Comparison of ENCODE assay signal across 2 cellular contexts in the genomic region with DNA sequence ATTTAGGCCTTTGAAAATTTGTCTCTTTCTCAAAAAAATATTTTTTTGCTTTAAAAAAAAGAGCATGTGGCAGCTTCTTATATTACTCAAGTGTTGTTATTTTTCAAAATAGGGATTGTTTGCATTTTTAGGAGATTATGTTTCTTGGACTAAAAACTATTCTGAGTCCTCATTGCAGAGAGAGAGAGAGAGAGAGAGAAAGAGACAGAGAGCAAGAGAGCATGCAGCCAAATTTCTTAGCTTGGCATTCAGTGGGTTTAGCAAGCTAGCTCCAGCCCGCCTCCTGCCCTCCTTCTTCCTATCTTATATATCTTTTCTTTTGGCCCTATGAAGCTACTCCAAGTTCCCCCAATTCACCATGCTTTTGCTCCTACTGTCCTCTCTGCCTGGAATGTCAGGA.
TF ChIP-seq lines count a peak whose summit lies in the region.

No MANE protein-coding gene starts in this region.

TF ChIP-seq in HCT116, 20 proteins besides CTCF, POLR2A, EP300 and RAD21:
- TF ChIP-seq SP1 (IDR thresholded peaks at IDR 0.05; ENCODE audit: low read depth) (no peak), POLR2AphosphoS5 (IDR thresholded peaks at IDR 0.05; ENCODE audit: low read depth, low read length) (no peak), CEBPB (IDR thresholded peaks at IDR 0.05; ENCODE audit: low read depth) (no peak), TCF7L2 (IDR thresholded peaks at IDR 0.05; ENCODE audit: borderline replicate concordance, extremely low read depth, insufficient read depth, insufficient read length) (no peak), EZH2 (IDR thresholded peaks at IDR 0.05) (no peak), EGR1 (IDR thresholded peaks at IDR 0.05; ENCODE audit: low read depth) (no peak), ZNF274 (IDR thresholded peaks at IDR 0.05; ENCODE audit: low read depth, low read length) (no peak), ELF1 (IDR thresholded peaks at IDR 0.05; ENCODE audit: borderline replicate concordance, low read depth) (no peak), SIN3A (IDR thresholded peaks at IDR 0.05; ENCODE audit: low read depth) (no peak), CBX3 (IDR thresholded peaks at IDR 0.05; ENCODE audit: low read depth) (no peak), JUND (IDR thresholded peaks at IDR 0.05) (no peak), SRF (IDR thresholded peaks at IDR 0.05; ENCODE audit: low read depth) (no peak), ZFX (IDR thresholded peaks at IDR 0.05) (no peak)
- TF ChIP-seq, protein P1, sequence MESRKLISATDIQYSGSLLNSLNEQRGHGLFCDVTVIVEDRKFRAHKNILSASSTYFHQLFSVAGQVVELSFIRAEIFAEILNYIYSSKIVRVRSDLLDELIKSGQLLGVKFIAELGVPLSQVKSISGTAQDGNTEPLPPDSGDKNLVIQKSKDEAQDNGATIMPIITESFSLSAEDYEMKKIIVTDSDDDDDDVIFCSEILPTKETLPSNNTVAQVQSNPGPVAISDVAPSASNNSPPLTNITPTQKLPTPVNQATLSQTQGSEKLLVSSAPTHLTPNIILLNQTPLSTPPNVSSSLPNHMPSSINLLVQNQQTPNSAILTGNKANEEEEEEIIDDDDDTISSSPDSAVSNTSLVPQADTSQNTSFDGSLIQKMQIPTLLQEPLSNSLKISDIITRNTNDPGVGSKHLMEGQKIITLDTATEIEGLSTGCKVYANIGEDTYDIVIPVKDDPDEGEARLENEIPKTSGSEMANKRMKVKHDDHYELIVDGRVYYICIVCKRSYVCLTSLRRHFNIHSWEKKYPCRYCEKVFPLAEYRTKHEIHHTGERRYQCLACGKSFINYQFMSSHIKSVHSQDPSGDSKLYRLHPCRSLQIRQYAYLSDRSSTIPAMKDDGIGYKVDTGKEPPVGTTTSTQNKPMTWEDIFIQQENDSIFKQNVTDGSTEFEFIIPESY (IDR thresholded peaks at IDR 0.05; ENCODE audit: extremely low read depth, insufficient replicate concordance, low read length): no peak
- TF ChIP-seq, protein P2, sequence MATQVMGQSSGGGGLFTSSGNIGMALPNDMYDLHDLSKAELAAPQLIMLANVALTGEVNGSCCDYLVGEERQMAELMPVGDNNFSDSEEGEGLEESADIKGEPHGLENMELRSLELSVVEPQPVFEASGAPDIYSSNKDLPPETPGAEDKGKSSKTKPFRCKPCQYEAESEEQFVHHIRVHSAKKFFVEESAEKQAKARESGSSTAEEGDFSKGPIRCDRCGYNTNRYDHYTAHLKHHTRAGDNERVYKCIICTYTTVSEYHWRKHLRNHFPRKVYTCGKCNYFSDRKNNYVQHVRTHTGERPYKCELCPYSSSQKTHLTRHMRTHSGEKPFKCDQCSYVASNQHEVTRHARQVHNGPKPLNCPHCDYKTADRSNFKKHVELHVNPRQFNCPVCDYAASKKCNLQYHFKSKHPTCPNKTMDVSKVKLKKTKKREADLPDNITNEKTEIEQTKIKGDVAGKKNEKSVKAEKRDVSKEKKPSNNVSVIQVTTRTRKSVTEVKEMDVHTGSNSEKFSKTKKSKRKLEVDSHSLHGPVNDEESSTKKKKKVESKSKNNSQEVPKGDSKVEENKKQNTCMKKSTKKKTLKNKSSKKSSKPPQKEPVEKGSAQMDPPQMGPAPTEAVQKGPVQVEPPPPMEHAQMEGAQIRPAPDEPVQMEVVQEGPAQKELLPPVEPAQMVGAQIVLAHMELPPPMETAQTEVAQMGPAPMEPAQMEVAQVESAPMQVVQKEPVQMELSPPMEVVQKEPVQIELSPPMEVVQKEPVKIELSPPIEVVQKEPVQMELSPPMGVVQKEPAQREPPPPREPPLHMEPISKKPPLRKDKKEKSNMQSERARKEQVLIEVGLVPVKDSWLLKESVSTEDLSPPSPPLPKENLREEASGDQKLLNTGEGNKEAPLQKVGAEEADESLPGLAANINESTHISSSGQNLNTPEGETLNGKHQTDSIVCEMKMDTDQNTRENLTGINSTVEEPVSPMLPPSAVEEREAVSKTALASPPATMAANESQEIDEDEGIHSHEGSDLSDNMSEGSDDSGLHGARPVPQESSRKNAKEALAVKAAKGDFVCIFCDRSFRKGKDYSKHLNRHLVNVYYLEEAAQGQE (IDR thresholded peaks at IDR 0.05; ENCODE audit: low read depth): no peak
TF ChIP-seq in HCT116: peak in this region for 0.

TF ChIP-seq in H1, 55 proteins besides CTCF, POLR2A, EP300 and RAD21:
- TF ChIP-seq, protein P3, sequence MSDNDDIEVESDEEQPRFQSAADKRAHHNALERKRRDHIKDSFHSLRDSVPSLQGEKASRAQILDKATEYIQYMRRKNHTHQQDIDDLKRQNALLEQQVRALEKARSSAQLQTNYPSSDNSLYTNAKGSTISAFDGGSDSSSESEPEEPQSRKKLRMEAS (IDR thresholded peaks at IDR 0.05): no peak
- TF ChIP-seq SP2 (IDR thresholded peaks at IDR 0.05; ENCODE audit: low read length) (no peak), JUN (IDR thresholded peaks at IDR 0.05; ENCODE audit: low read depth, low read length) (no peak)
- TF ChIP-seq, protein P4, sequence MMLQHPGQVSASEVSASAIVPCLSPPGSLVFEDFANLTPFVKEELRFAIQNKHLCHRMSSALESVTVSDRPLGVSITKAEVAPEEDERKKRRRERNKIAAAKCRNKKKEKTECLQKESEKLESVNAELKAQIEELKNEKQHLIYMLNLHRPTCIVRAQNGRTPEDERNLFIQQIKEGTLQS (IDR thresholded peaks at IDR 0.05; ENCODE audit: insufficient read depth, low read depth, low read length): no peak
